In genomic region chr3:50257990-50258389, GRCh38 we compare ENCODE assay signal across 16 cellular contexts. TPM values are rescaled to one million over a fixed set of nuclear protein-coding genes. Genes with fewer than 3 reads are reported as not detected.
DNase-seq lines count a peak whose midpoint lies in the region; ATAC-seq and TF ChIP-seq lines count a peak whose summit lies in the region.
"Had no signal": no experiment of that assay in that cellular context is flagged by ENCODE, and none has a peak within 500 bp of the region (broad histone marks: within the 10 kb centered on the region; RNA-seq: fewer than 3 reads in every experiment).

No MANE protein-coding gene starts in this region.

- TF ChIP-seq CTCF in left ventricle myocardium inferior (IDR thresholded peaks at IDR 0.05; ENCODE audit: borderline replicate concordance) (no peak), endodermal cell (conservative IDR thresholded peaks at IDR 0.05) (no peak), neutrophil (IDR thresholded peaks at IDR 0.05) (no peak), upper lobe of right lung (IDR thresholded peaks at IDR 0.05) (no peak), Caco-2 (IDR thresholded peaks at IDR 0.05; ENCODE audit: insufficient read depth in 1 of 2, low read depth in 1 of 2, low read length in 1 of 2, severe bottlenecking in 1 of 2, unreplicated experiment in 1 of 2) (no peak)

- WGBS in endodermal cell (ENCODE audit: insufficient coverage in 1 of 2, insufficient read length in 1 of 2), 2 experiments: 80 to 91% methylated on average over 3 to 11 of the region's 11 CpGs

- peaks cover 6% of the 10 kb centered on the region for H3K9me3 ChIP-seq in left ventricle myocardium inferior (replicated peaks)
- no peaks in the 10 kb centered on the region for H3K9me3 ChIP-seq in endodermal cell (ENCODE audit: control insufficient read depth, low read length)
- peaks cover 10% of the 10 kb centered on the region for H3K9me3 ChIP-seq in neutrophil
- H3K9me3 ChIP-seq in upper lobe of right lung: no peaks in the 10 kb centered on the region
- H3K9me3 ChIP-seq in Caco-2: no peaks in the 10 kb centered on the region
- H3K9me3 ChIP-seq: body of pancreas had no signal

- H3K27me3 ChIP-seq in left ventricle myocardium inferior (ENCODE audit: low read depth) (no peaks in the 10 kb centered on the region), endodermal cell (ENCODE audit: control insufficient read depth, insufficient read depth, low read length, poor library complexity, severe bottlenecking) (no peaks in the 10 kb centered on the region), neutrophil (no peaks in the 10 kb centered on the region), upper lobe of right lung (no peaks in the 10 kb centered on the region), Caco-2 (replicated peaks; ENCODE audit: control insufficient read depth, insufficient read depth, low read length) (no peaks in the 10 kb centered on the region)
- H3K27me3 ChIP-seq: body of pancreas, hepatocyte had no signal

- H3K9ac ChIP-seq in endodermal cell (ENCODE audit: extremely low read depth, low read length, poor library complexity, severe bottlenecking): no peak overlapping the region

- H3K4me1 Mint-ChIP-seq in endodermal cell (peaks cover 8% of the 10 kb centered on the region), Caco-2 (ENCODE audit: low read depth, unreplicated experiment) (no peaks in the 10 kb centered on the region)

- CTCF ChIA-PET in Caco-2 (lab: Charles Lee): interaction anchor here (0.6 to 1.2 kb wide), 3 partner anchors 17 to 139 kb away, joined by 3 to 6 read pairs (median 4); partner anchors contain the start of genes HYAL3 and NAA80

- H3K4me1 ChIP-seq in left ventricle myocardium inferior (peaks cover 86% of the 10 kb centered on the region), endodermal cell (ENCODE audit: control insufficient read depth, insufficient read depth, low read length) (peaks cover 7% of the 10 kb centered on the region), neutrophil (ENCODE audit: control insufficient read depth in 1 of 2, insufficient read depth in 1 of 2, low read depth in 1 of 2, low read length in 1 of 2) (peaks cover 43 to 46% of the 10 kb centered on the region in 2 experiments), upper lobe of right lung (peaks cover 34% of the 10 kb centered on the region), Caco-2 (peaks cover 17% of the 10 kb centered on the region)

- H3K27ac Mint-ChIP-seq in endodermal cell (no peak overlapping the region), Caco-2 (ENCODE audit: unreplicated experiment) (no peak overlapping the region)
- H3K27ac Mint-ChIP-seq: activated CD4-positive, alpha-beta memory T cell treated with anti-CD3 and anti-CD28 coated beads for 36 hours had no signal

- ATAC-seq in upper lobe of right lung (no peak), GM21515 (IDR thresholded peaks at IDR 0.05; ENCODE audit: unreplicated experiment) (no peak)
- ATAC-seq: body of pancreas had no signal

- H3K4me3 Mint-ChIP-seq in endodermal cell (no peak overlapping the region), Caco-2 (ENCODE audit: unreplicated experiment) (no peak overlapping the region)
- H3K4me3 Mint-ChIP-seq: activated CD4-positive, alpha-beta memory T cell treated with anti-CD3 and anti-CD28 coated beads for 36 hours had no signal

- no peak for DNase-seq in left ventricle myocardium inferior
- DNase-seq in cardiac septum (ENCODE audit: low spot score): no peak
- DNase-seq in endodermal cell: no peak
- DNase-seq in upper lobe of right lung: no peak
- DNase-seq in AG20443 (ENCODE audit: low spot score): no peak
- no peak for DNase-seq in Caco-2
- DNase-seq: activated CD4-positive, alpha-beta memory T cell treated with anti-CD3 and anti-CD28 coated beads for 36 hours; activated effector memory CD4-positive, alpha-beta T cell treated with Interleukin-2 at 50 U/mL for 16 hours; body of pancreas; NCI-H2029; SHP77 treated with DMSO at 0.1 percent for 48 hours had no signal

- intact Hi-C loops in left ventricle myocardium inferior (cut with micrococcal nuclease) (no loop called here), cardiac septum (cut with DNase I) (no loop called here), upper lobe of right lung (cut with DNase I) (no loop called here), Caco-2 (cut with micrococcal nuclease; ENCODE audit: unreplicated experiment) (loop anchor here (1.0 to 2.0 kb wide), 2 partner anchors 15 to 31 kb away; no protein-coding TSS in a partner anchor)

- no peaks in the 10 kb centered on the region for H3K9me3 Mint-ChIP-seq in endodermal cell
- H3K9me3 Mint-ChIP-seq in Caco-2 (ENCODE audit: unreplicated experiment): no peaks in the 10 kb centered on the region
- H3K9me3 Mint-ChIP-seq: activated CD4-positive, alpha-beta memory T cell treated with anti-CD3 and anti-CD28 coated beads for 36 hours had no signal

- BruUV-seq in Caco-2 (replicated peaks; lab: Mats Ljungman, UMichigan): no TSS peak

- peak overlapping the region; percentile 99 for H3K27ac ChIP-seq in left ventricle myocardium inferior (replicated peaks)
- H3K27ac ChIP-seq in endodermal cell (ENCODE audit: low read depth, low read length): peak overlapping the region; percentile 100
- peak overlapping the region; percentile 100 for H3K27ac ChIP-seq in neutrophil
- peak overlapping the region; percentile 96 for H3K27ac ChIP-seq in upper lobe of right lung
- H3K27ac ChIP-seq: body of pancreas, hepatocyte had no signal

- POLR2A ChIA-PET in Caco-2 (lab: Charles Lee): no interaction called here

- H3K27me3 Mint-ChIP-seq in endodermal cell (ENCODE audit: insufficient read depth): no peaks in the 10 kb centered on the region
- no peaks in the 10 kb centered on the region for H3K27me3 Mint-ChIP-seq in Caco-2 (ENCODE audit: insufficient read depth, unreplicated experiment)
- H3K27me3 Mint-ChIP-seq: activated CD4-positive, alpha-beta memory T cell treated with anti-CD3 and anti-CD28 coated beads for 36 hours had no signal

- H3K36me3 Mint-ChIP-seq in endodermal cell (ENCODE audit: low read depth): peaks cover 39% of the 10 kb centered on the region
- H3K36me3 Mint-ChIP-seq in Caco-2 (ENCODE audit: insufficient read depth, unreplicated experiment): peaks cover 20% of the 10 kb centered on the region

- H3K36me3 ChIP-seq in left ventricle myocardium inferior (peaks cover 54% of the 10 kb centered on the region), endodermal cell (ENCODE audit: control insufficient read depth, insufficient read depth, low read length) (peaks cover 45% of the 10 kb centered on the region), neutrophil (peaks cover 87% of the 10 kb centered on the region), upper lobe of right lung (peaks cover 61% of the 10 kb centered on the region), Caco-2 (ENCODE audit: control insufficient read depth, insufficient read depth, low read length) (peaks cover 5% of the 10 kb centered on the region)

- H3K4me3 ChIP-seq in left ventricle myocardium inferior (no peak overlapping the region), endodermal cell (ENCODE audit: low read length) (no peak overlapping the region), neutrophil (ENCODE audit: low read depth in 1 of 2, low read length in 1 of 2) (no peak overlapping the region), upper lobe of right lung (no peak overlapping the region), Caco-2 (ENCODE audit: low read depth, low read length) (no peak overlapping the region)
- H3K4me3 ChIP-seq: body of pancreas, hepatocyte, lung had no signal

RNA-seq across cellular contexts. Expression of gene SEMA3B, which starts 11.0 kb away (rescaled TPM):
- total RNA-seq in left ventricle myocardium inferior (23.2 TPM), cardiac septum (26.5 TPM), endodermal cell (10 to 100 TPM in 1 of 2 donors, 1 to 10 TPM in 1; 6.5 to 10.3 TPM), upper lobe of right lung (120 TPM), Caco-2 (2022) (19.7 and 21.8 TPM in 2 replicates)
- polyA plus RNA-seq in endodermal cell (2013, experiment 1 of 2): 19.4 TPM
- polyA plus RNA-seq in endodermal cell (2013, experiment 2 of 2): 15.1 TPM

RNA-seq across cellular contexts. Expression of gene LSMEM2, which starts 20.9 kb away (rescaled TPM):
- total RNA-seq in left ventricle myocardium inferior (27.7 TPM), cardiac septum (25.7 TPM), endodermal cell (not detected), upper lobe of right lung (not detected), Caco-2 (2022) (not detected in 2 replicates)
- polyA plus RNA-seq in endodermal cell (2013, experiment 1 of 2): 0.25 TPM
- polyA plus RNA-seq in endodermal cell (2013, experiment 2 of 2): not detected
- total RNA-seq: activated CD4-positive, alpha-beta memory T cell treated with anti-CD3 and anti-CD28 coated beads for 36 hours; body of pancreas; hepatocyte; LHCN-M2 had no signal
- polyA plus RNA-seq: hepatocyte had no signal

RNA-seq across cellular contexts. Expression of gene GNAI2, which starts 22.0 kb away (rescaled TPM):
- total RNA-seq in left ventricle myocardium inferior (118 TPM), cardiac septum (153 TPM), endodermal cell (100 to 1,000 TPM; 243 to 278 TPM), upper lobe of right lung (321 TPM), Caco-2 (2022) (59.3 and 62.0 TPM in 2 replicates)
- 454 TPM for polyA plus RNA-seq in endodermal cell (2013, experiment 1 of 2)
- 428 TPM for polyA plus RNA-seq in endodermal cell (2013, experiment 2 of 2)

RNA-seq across cellular contexts. Expression of gene IFRD2, which starts 34.2 kb away (rescaled TPM):
- total RNA-seq in left ventricle myocardium inferior (54.9 TPM), cardiac septum (45.7 TPM), endodermal cell (10 to 100 TPM; 56.6 to 70.9 TPM), upper lobe of right lung (77.0 TPM), Caco-2 (2022) (88.0 and 89.5 TPM in 2 replicates)
- 42.4 TPM for polyA plus RNA-seq in endodermal cell (2013, experiment 1 of 2)
- 35.6 TPM for polyA plus RNA-seq in endodermal cell (2013, experiment 2 of 2)

RNA-seq across cellular contexts. Expression of gene HYAL3, which starts 41.2 kb away (rescaled TPM):
- 1.2 TPM for total RNA-seq in left ventricle myocardium inferior
- total RNA-seq in cardiac septum: 1.3 TPM
- total RNA-seq in endodermal cell: 1 to 10 TPM; 2.6 to 3.3 TPM
- 4.1 TPM for polyA plus RNA-seq in endodermal cell (2013, experiment 1 of 2)
- 3.9 TPM for polyA plus RNA-seq in endodermal cell (2013, experiment 2 of 2)
- total RNA-seq in upper lobe of right lung: 2.8 TPM
- total RNA-seq in Caco-2 (2022): 5.2 and 6.8 TPM in 2 replicates

Comparison
In these comparisons a context has a peak if more than half of its experiments do, and no peak if none do; other contexts are left out.
1. RNA of gene LSMEM2, which starts 20.9 kb away (total RNA-seq): 27.7 TPM in left ventricle myocardium inferior (single experiment) and 25.7 TPM in cardiac septum (single experiment); not detected in upper lobe of right lung (single experiment), not detected in Caco-2 and not detected in endodermal cell; every median in the first group is over 10 times any median in the second.
2. Peak in every context shown above with its lines, with median percentiles within 50 percentile points of each other: H3K27ac ChIP-seq.